8 cellular contexts compared by ENCODE assay signal in the genomic region with DNA sequence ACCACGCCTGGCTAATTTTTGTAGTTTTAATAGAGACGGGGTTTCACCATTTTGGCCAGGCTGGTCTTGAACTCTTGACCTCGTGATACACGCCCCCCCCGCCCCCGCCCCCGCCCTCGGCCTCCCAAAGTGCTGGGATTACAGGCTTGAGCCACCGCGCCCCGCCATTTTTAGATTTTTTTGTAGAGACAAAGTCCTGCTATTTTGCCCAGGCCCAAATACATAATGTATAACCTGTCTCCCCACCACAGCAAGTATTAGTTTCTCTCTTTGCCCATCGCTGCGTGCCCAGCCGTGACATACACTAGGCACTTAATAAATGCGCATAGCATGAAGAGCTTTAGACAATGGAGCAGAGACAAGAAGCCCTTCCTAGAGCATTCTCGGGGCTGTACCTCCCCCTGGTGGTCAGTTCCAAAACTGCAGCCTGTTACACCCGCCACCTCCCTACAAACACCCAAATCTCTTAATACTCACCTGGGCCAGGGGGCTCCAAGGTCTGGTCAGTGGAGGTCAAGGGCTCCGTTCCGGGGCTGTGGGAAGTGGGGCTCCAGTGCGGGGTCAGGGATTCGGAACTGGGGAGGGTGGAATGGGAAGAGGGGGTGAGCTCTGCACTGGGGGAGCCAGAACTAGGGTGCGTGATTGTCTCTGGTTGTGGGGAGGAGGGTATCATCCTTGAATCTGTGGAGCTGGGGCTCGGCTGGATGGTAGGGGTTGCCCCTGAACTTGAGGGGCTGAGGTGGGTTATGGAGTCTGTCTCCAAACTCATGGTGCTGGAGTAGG. TPM values are rescaled to one million over a fixed set of nuclear protein-coding genes. Genes with fewer than 3 reads are reported as not detected.
A peak's percentile ranks its signal among the peaks of the same experiment; 100 is the strongest.
DNase-seq lines count a peak whose midpoint lies in the region; ATAC-seq, FAIRE-seq and TF ChIP-seq lines count a peak whose summit lies in the region.

No MANE protein-coding gene starts in this region.

- H3K9ac ChIP-seq in colonic mucosa (ENCODE audit: low read depth in 2 of 2, low read length in 2 of 2) = peak overlapping the region in 1 of 2 donors; percentile 31

- TF ChIP-seq POLR2A in A549 (IDR thresholded peaks at IDR 0.05; ENCODE audit: low read length) (no peak), right lobe of liver (IDR thresholded peaks at IDR 0.05) (no peak)

- H3K4me3 ChIP-seq in A549 (no peak overlapping the region), colonic mucosa (no peak overlapping the region), right lobe of liver (no peak overlapping the region)

- TF ChIP-seq EP300 in A549 (IDR thresholded peaks at IDR 0.05) = no peak

- intact Hi-C loops in colonic mucosa (cut with DNase I) = loop anchor here (5.0 kb wide), 1 partner anchor 44 kb away; no protein-coding TSS in a partner anchor
- intact Hi-C loops in right lobe of liver (cut with DNase I) = loop anchor here in 1 of 2 donors (5.0 kb wide), 1 partner anchor 39 kb away; no protein-coding TSS in a partner anchor

- ATAC-seq in A549 (peak; percentile 78 to 85), right lobe of liver (peak; percentile 82 to 94 (median 92)), GM21737 (IDR thresholded peaks at IDR 0.05; ENCODE audit: unreplicated experiment) (no peak)

- no peak overlapping the region for H3K4me2 ChIP-seq in A549

- H3K27me3 ChIP-seq in colonic mucosa (no peaks in the 10 kb centered on the region), right lobe of liver (no peaks in the 10 kb centered on the region)

- WGBS in A549 (ENCODE audit: missing lambda C conversion rate) = 47% methylated on average over 11 of the region's 23 CpGs
- WGBS in right lobe of liver (ENCODE audit: insufficient coverage, low coverage, low lambda C conversion rate, missing lambda C conversion rate) = 8% methylated on average over 20 of the region's 23 CpGs

- FAIRE-seq in A549 (lab: Jason Lieb, UNC) (no peak), GM18507 (lab: Jason Lieb, UNC) (peak; percentile 87)

- TF ChIP-seq CTCF in A549 (IDR thresholded peaks at IDR 0.05) = peak; percentile 77
- TF ChIP-seq CTCF in colonic mucosa (IDR thresholded peaks at IDR 0.05) = peak; percentile 93
- TF ChIP-seq CTCF in right lobe of liver (IDR thresholded peaks at IDR 0.05) = peak; percentile 88 to 97 (median 89)

- CTCF ChIA-PET in A549 (lab: Yijun Ruan, JAX) = interaction anchor here (0.5 to 7.6 kb wide), 50 partner anchors 8 to 261 kb away, joined by 3 to 86 read pairs (median 4); partner anchors contain the start of genes IQCN, MPV17L2, PDE4C and PIK3R2

- H3K4me1 ChIP-seq in A549 = no peaks in the 10 kb centered on the region
- peaks cover 7% of the 10 kb centered on the region for H3K4me1 ChIP-seq in colonic mucosa
- no peaks in the 10 kb centered on the region for H3K4me1 ChIP-seq in right lobe of liver

- POLR2A ChIA-PET in A549 (lab: Yijun Ruan, JAX) = interaction anchor here (1.0 to 1.3 kb wide), 3 partner anchors 27 to 44 kb away, joined by 3 to 4 read pairs (median 4); partner anchors contain the start of gene JUND

- H3K9me3 ChIP-seq in A549 = no peaks in the 10 kb centered on the region
- no peaks in the 10 kb centered on the region for H3K9me3 ChIP-seq in colonic mucosa
- H3K9me3 ChIP-seq in right lobe of liver = no peaks in the 10 kb centered on the region

- DNase-seq in A549 (ENCODE audit: low read depth in 1 of 2, low spot score in 1 of 2) (peak; percentile 53 to 70), GM18507 (ENCODE audit: extremely low spot score, insufficient read length, low read depth) (peak; percentile 66), NCI-H2227 (lab: John Stamatoyannopoulos, UW; ENCODE audit: unreplicated experiment) (peak; percentile 75), colonic mucosa (peak; percentile 85), right lobe of liver (peak; percentile 57 to 73 (median 69))
- DNase-seq in activated CD4-positive, alpha-beta T cell treated with anti-CD3 and anti-CD28 coated beads for 24 hours (ENCODE audit: low read depth in 2 of 2) = peak; percentile 75
- peak; percentile 61 to 70 (median 67) for DNase-seq in stimulated activated CD4-positive, alpha-beta T cell treated with anti-CD3 and anti-CD28 coated beads, TNF-alpha, amount 100 ng/mL, for 4 hours (ENCODE audit: low read depth in 3 of 3)

- H3K27ac ChIP-seq in A549 (no peak overlapping the region), colonic mucosa (no peak overlapping the region), right lobe of liver (no peak overlapping the region)

- H3K36me3 ChIP-seq in colonic mucosa = no peaks in the 10 kb centered on the region
- no peaks in the 10 kb centered on the region for H3K36me3 ChIP-seq in right lobe of liver

- peak; percentile 88 to 96 for TF ChIP-seq RAD21 in A549 (conservative IDR thresholded peaks at IDR 0.05 in 1 of 2, IDR thresholded peaks at IDR 0.05 in 1 of 2)

TF ChIP-seq in A549, 52 proteins besides CTCF, POLR2A, EP300 and RAD21:
- TF ChIP-seq HDAC2 (IDR thresholded peaks at IDR 0.05) = no peak
- peak; percentile 88 for TF ChIP-seq SMC3 (IDR thresholded peaks at IDR 0.05)

RNA-seq across cellular contexts. Expression of gene IQCN, which starts 22.5 kb away (rescaled TPM):
- polyA plus RNA-seq in A549 (2011; rRNA removed) (0.34 and 0.63 TPM in 2 replicates), A549 (2017; fragmentation: RNase III; extraction: RNeasy Plus Mini Kit Qiagen cat#74134 plus additional on column Dnase treatment) (0.49 to 0.64 TPM (median 0.50 TPM) in 3 replicates)
- 0.17 and 0.21 TPM in 2 replicates for polyA plus RNA-seq in A549 (2012; cell fraction: cytosol; rRNA removed)
- polyA plus RNA-seq in A549 (2012; cell fraction: nucleus; rRNA removed) = 2.2 and 2.4 TPM in 2 replicates
- 1.5 and 2.2 TPM in 2 replicates for polyA minus RNA-seq in A549 (2011; rRNA and poly(A)+ RNA removed)
- total RNA-seq in colonic mucosa (1 to 10 TPM; 1.7 to 3.0 TPM), right lobe of liver (1 to 10 TPM in 5 of 6 experiments, under 1 TPM in 1; 0.82 to 5.3 (median 2.5) TPM)

RNA-seq across cellular contexts. Expression of gene PDE4C, which starts 25.5 kb away (rescaled TPM):
- polyA plus RNA-seq in A549 (2011; rRNA removed) = 0.25 and 0.54 TPM in 2 replicates
- 0.33 and 0.53 TPM in 2 replicates for polyA plus RNA-seq in A549 (2012; cell fraction: cytosol; rRNA removed)
- polyA plus RNA-seq in A549 (2012; cell fraction: nucleus; rRNA removed) = 2.6 and 3.3 TPM in 2 replicates
- polyA plus RNA-seq in A549 (2017; fragmentation: RNase III; extraction: RNeasy Plus Mini Kit Qiagen cat#74134 plus additional on column Dnase treatment) = 0.34 to 0.65 TPM (median 0.55 TPM) in 3 replicates
- 0.21 TPM in 1 of 2 replicates, not detected in the other for polyA minus RNA-seq in A549 (2011; rRNA and poly(A)+ RNA removed)
- 1 to 10 TPM; 2.1 TPM for total RNA-seq in colonic mucosa
- total RNA-seq in right lobe of liver = 1 to 10 TPM in 1 of 6 experiments, under 1 TPM in 5; 0.25 to 1.1 (median 0.57) TPM

RNA-seq across cellular contexts. Expression of gene JUND, which starts 29.6 kb away (rescaled TPM):
- polyA plus RNA-seq in A549 (2011; rRNA removed) (52.9 and 68.9 TPM in 2 replicates), A549 (2017; fragmentation: RNase III; extraction: RNeasy Plus Mini Kit Qiagen cat#74134 plus additional on column Dnase treatment) (52.6 to 70.4 TPM (median 65.1 TPM) in 3 replicates)
- polyA plus RNA-seq in A549 (2012; cell fraction: cytosol; rRNA removed) = 96.0 and 202 TPM in 2 replicates
- 69.5 and 147 TPM in 2 replicates for polyA plus RNA-seq in A549 (2012; cell fraction: nucleus; rRNA removed)
- 23.0 and 35.5 TPM in 2 replicates for polyA minus RNA-seq in A549 (2011; rRNA and poly(A)+ RNA removed)
- total RNA-seq in colonic mucosa (100 to 1,000 TPM; 177 to 418 TPM), right lobe of liver (100 to 1,000 TPM in 4 of 6 experiments, 10 to 100 TPM in 2; 29.3 to 188 (median 134) TPM)

RNA-seq across cellular contexts. Expression of gene RAB3A, which starts 47.9 kb away (rescaled TPM):
- polyA plus RNA-seq in A549 (2011; rRNA removed) (0.39 and 1.0 TPM in 2 replicates), A549 (2017; fragmentation: RNase III; extraction: RNeasy Plus Mini Kit Qiagen cat#74134 plus additional on column Dnase treatment) (1.0 to 1.6 TPM (median 1.4 TPM) in 3 replicates)
- polyA plus RNA-seq in A549 (2012; cell fraction: cytosol; rRNA removed) = 1.8 and 2.2 TPM in 2 replicates
- 1.5 and 2.9 TPM in 2 replicates for polyA plus RNA-seq in A549 (2012; cell fraction: nucleus; rRNA removed)
- 4.0 and 4.3 TPM in 2 replicates for polyA minus RNA-seq in A549 (2011; rRNA and poly(A)+ RNA removed)
- total RNA-seq in colonic mucosa (1 to 10 TPM; 3.5 to 4.2 TPM), right lobe of liver (1 to 10 TPM in 3 of 6 experiments, under 1 TPM in 3; 0.81 to 2.6 (median 1.4) TPM)

RNA-seq across cellular contexts. Expression of gene MPV17L2, which starts 58.8 kb away (rescaled TPM):
- polyA plus RNA-seq in A549 (2011; rRNA removed) = 8.3 and 11.4 TPM in 2 replicates
- 21.3 and 27.1 TPM in 2 replicates for polyA plus RNA-seq in A549 (2012; cell fraction: cytosol; rRNA removed)
- polyA plus RNA-seq in A549 (2012; cell fraction: nucleus; rRNA removed) = 11.6 and 15.3 TPM in 2 replicates
- 12.2 to 13.9 TPM (median 12.3 TPM) in 3 replicates for polyA plus RNA-seq in A549 (2017; fragmentation: RNase III; extraction: RNeasy Plus Mini Kit Qiagen cat#74134 plus additional on column Dnase treatment)
- polyA minus RNA-seq in A549 (2011; rRNA and poly(A)+ RNA removed) = 11.7 and 13.5 TPM in 2 replicates
- 10 to 100 TPM in 1 of 2 donors, 1 to 10 TPM in 1; 8.9 to 21.7 TPM for total RNA-seq in colonic mucosa
- 10 to 100 TPM in 2 of 6 experiments, 1 to 10 TPM in 4; 6.5 to 26.4 (median 7.5) TPM for total RNA-seq in right lobe of liver
